9 cellular contexts compared by ENCODE assay signal in genomic region chr6:155188707-155189496, GRCh38.
DNase-seq lines count a peak whose midpoint lies in the region; ATAC-seq and TF ChIP-seq lines count a peak whose summit lies in the region.
"Had no signal": no experiment of that assay in that cellular context is flagged by ENCODE, and none has a peak within 500 bp of the region (broad histone marks: within the 10 kb centered on the region; RNA-seq: fewer than 3 reads in every experiment).

No MANE protein-coding gene starts in this region.

- peak overlapping the region; percentile 2 to 81 (median 59); a peak in 19 of 22 replicates for H3K27ac ChIP-seq in BLaER1 treated with 17β-estradiol and CSF1 and Interleukin-3, amounts not matched to agents 10 nM and 100 nM
- H3K27ac ChIP-seq in neural cell (ENCODE audit: low read length) (no peak overlapping the region), upper lobe of right lung (no peak overlapping the region), OCI-LY7 (ENCODE audit: low read depth, low read length, poor library complexity, severe bottlenecking) (no peak overlapping the region)

- DNase-seq in MV-4-11 (lab: John Stamatoyannopoulos, UW) = peak; percentile 40
- peak; percentile 94 for DNase-seq in choroid plexus epithelial cell (ENCODE audit: low read depth)
- no peak for DNase-seq in upper lobe of right lung
- no peak for DNase-seq in middle frontal gyrus (ENCODE audit: extremely low spot score, low spot score)
- DNase-seq in C1 segment of cervical spinal cord (lab: John Stamatoyannopoulos, UW) = no peak
- DNase-seq in OCI-LY7 (ENCODE audit: low spot score) = no peak
- DNase-seq: retina had no signal

- peak overlapping the region; percentile 67 to 91 (median 71) for H3K4me2 ChIP-seq in BLaER1 treated with 17β-estradiol and CSF1 and Interleukin-3, amounts not matched to agents 10 nM and 100 nM
- no peak overlapping the region for H3K4me2 ChIP-seq in neural cell (ENCODE audit: low read length)
- H3K4me2 ChIP-seq in OCI-LY7 (ENCODE audit: low read length) = no peak overlapping the region

- CTCF ChIA-PET in OCI-LY7 (lab: Charles Lee; ENCODE audit: unreplicated experiment) = no interaction called here

- no peaks in the 10 kb centered on the region for H3K27me3 ChIP-seq in BLaER1 treated with 17β-estradiol and CSF1 and Interleukin-3, amounts not matched to agents 10 nM and 100 nM
- H3K27me3 ChIP-seq in neural cell (ENCODE audit: insufficient read depth, low read depth, low read length) (no peaks in the 10 kb centered on the region), upper lobe of right lung (no peaks in the 10 kb centered on the region)

- H4K20me1 ChIP-seq in BLaER1 treated with 17β-estradiol and CSF1 and Interleukin-3, amounts not matched to agents 10 nM and 100 nM = no peaks in the 10 kb centered on the region
- H4K20me1 ChIP-seq in neural cell (ENCODE audit: insufficient read depth) (no peaks in the 10 kb centered on the region), OCI-LY7 (ENCODE audit: insufficient read depth, low read length) (no peaks in the 10 kb centered on the region)

- H3K9me2 ChIP-seq in neural cell (ENCODE audit: insufficient read depth, low read length) (no peaks in the 10 kb centered on the region), OCI-LY7 (ENCODE audit: insufficient read depth, low read length) (no peaks in the 10 kb centered on the region)

- POLR2A ChIA-PET in OCI-LY7 (lab: Charles Lee) = interaction anchor here (0.6 kb wide), 2 partner anchors 146 to 1453 kb away, joined by 3 read pairs; no protein-coding TSS in a partner anchor

- peak overlapping the region in 6 of 10 experiments; percentile 15 to 30 (median 24); a peak in 9 of 20 replicates for H3K4me3 ChIP-seq in BLaER1 treated with 17β-estradiol and CSF1 and Interleukin-3, amounts not matched to agents 10 nM and 100 nM
- H3K4me3 ChIP-seq in choroid plexus epithelial cell (ENCODE audit: low read depth, low read length) = peak overlapping the region; percentile 1
- no peak overlapping the region for H3K4me3 ChIP-seq in neural cell (ENCODE audit: low read length)
- no peak overlapping the region for H3K4me3 ChIP-seq in upper lobe of right lung
- H3K4me3 ChIP-seq in OCI-LY7 (ENCODE audit: low read depth, low read length, poor library complexity, severe bottlenecking) = no peak overlapping the region

- peaks cover 41 to 59% (median 54%) of the 10 kb centered on the region in 10 experiments for H3K4me1 ChIP-seq in BLaER1 treated with 17β-estradiol and CSF1 and Interleukin-3, amounts not matched to agents 10 nM and 100 nM
- H3K4me1 ChIP-seq in upper lobe of right lung = peaks cover 4% of the 10 kb centered on the region
- H3K4me1 ChIP-seq in OCI-LY7 (ENCODE audit: insufficient read depth, low read length, poor library complexity, severe bottlenecking) = peaks cover 27% of the 10 kb centered on the region

- no peaks in the 10 kb centered on the region for H3K36me3 ChIP-seq in BLaER1 treated with 17β-estradiol and CSF1 and Interleukin-3, amounts not matched to agents 10 nM and 100 nM
- no peaks in the 10 kb centered on the region for H3K36me3 ChIP-seq in neural cell (ENCODE audit: insufficient read depth, low read length)
- no peaks in the 10 kb centered on the region for H3K36me3 ChIP-seq in upper lobe of right lung
- no peaks in the 10 kb centered on the region; the same call in 1 of the 2 replicates for H3K36me3 ChIP-seq in OCI-LY7 (ENCODE audit: insufficient read depth, low read length)

- no peak overlapping the region for H2AFZ ChIP-seq in neural cell (ENCODE audit: low read depth, low read length)
- H2AFZ ChIP-seq in OCI-LY7 (ENCODE audit: low read length) = no peak overlapping the region

- H3K79me2 ChIP-seq in neural cell (replicated peaks; ENCODE audit: insufficient read depth, low read length) (no peaks in the 10 kb centered on the region), OCI-LY7 (ENCODE audit: insufficient read depth, low read depth, low read length) (peaks cover 7% of the 10 kb centered on the region; the same call in 1 of the 2 replicates)

- TF ChIP-seq CTCF in choroid plexus epithelial cell (conservative IDR thresholded peaks at IDR 0.05; ENCODE audit: low read depth, low read length) = no peak
- TF ChIP-seq CTCF in neural cell (IDR thresholded peaks at IDR 0.05; ENCODE audit: poor library complexity, severe bottlenecking) = no peak
- no peak for TF ChIP-seq CTCF in upper lobe of right lung (IDR thresholded peaks at IDR 0.05)
- no peak for TF ChIP-seq CTCF in OCI-LY7 (conservative IDR thresholded peaks at IDR 0.05; ENCODE audit: low read length)

- no peak for TF ChIP-seq RAD21 in neural cell (conservative IDR thresholded peaks at IDR 0.05)

- intact Hi-C loops in upper lobe of right lung (cut with DNase I) (no loop called here), OCI-LY7 (cut with micrococcal nuclease; ENCODE audit: unreplicated experiment) (no loop called here)

- peak overlapping the region; percentile 26 to 74 (median 49); a peak in 14 of 22 replicates for H3K9ac ChIP-seq in BLaER1 treated with 17β-estradiol and CSF1 and Interleukin-3, amounts not matched to agents 10 nM and 100 nM
- H3K9ac ChIP-seq in neural cell (ENCODE audit: low read length) = no peak overlapping the region

- no peak for ATAC-seq in upper lobe of right lung

- H3F3A ChIP-seq in neural cell (ENCODE audit: insufficient read depth, low read length, poor library complexity, severe bottlenecking) = peaks cover 3% of the 10 kb centered on the region

- TF ChIP-seq EP300 in neural cell (conservative IDR thresholded peaks at IDR 0.05; ENCODE audit: poor library complexity, severe bottlenecking) = no peak

- BruUV-seq in OCI-LY7 (replicated peaks; lab: Mats Ljungman, UMichigan) = no TSS peak

- H3K9me3 ChIP-seq in BLaER1 treated with 17β-estradiol and CSF1 and Interleukin-3, amounts not matched to agents 10 nM and 100 nM (replicated peaks in 1 of 11) = no peaks in the 10 kb centered on the region
- H3K9me3 ChIP-seq in neural cell (ENCODE audit: low read length) (no peaks in the 10 kb centered on the region), upper lobe of right lung (no peaks in the 10 kb centered on the region), OCI-LY7 (ENCODE audit: low read length) (no peaks in the 10 kb centered on the region)

TF ChIP-seq in neural cell, 6 proteins besides CTCF, POLR2A, EP300 and RAD21:
- TF ChIP-seq, protein P1, sequence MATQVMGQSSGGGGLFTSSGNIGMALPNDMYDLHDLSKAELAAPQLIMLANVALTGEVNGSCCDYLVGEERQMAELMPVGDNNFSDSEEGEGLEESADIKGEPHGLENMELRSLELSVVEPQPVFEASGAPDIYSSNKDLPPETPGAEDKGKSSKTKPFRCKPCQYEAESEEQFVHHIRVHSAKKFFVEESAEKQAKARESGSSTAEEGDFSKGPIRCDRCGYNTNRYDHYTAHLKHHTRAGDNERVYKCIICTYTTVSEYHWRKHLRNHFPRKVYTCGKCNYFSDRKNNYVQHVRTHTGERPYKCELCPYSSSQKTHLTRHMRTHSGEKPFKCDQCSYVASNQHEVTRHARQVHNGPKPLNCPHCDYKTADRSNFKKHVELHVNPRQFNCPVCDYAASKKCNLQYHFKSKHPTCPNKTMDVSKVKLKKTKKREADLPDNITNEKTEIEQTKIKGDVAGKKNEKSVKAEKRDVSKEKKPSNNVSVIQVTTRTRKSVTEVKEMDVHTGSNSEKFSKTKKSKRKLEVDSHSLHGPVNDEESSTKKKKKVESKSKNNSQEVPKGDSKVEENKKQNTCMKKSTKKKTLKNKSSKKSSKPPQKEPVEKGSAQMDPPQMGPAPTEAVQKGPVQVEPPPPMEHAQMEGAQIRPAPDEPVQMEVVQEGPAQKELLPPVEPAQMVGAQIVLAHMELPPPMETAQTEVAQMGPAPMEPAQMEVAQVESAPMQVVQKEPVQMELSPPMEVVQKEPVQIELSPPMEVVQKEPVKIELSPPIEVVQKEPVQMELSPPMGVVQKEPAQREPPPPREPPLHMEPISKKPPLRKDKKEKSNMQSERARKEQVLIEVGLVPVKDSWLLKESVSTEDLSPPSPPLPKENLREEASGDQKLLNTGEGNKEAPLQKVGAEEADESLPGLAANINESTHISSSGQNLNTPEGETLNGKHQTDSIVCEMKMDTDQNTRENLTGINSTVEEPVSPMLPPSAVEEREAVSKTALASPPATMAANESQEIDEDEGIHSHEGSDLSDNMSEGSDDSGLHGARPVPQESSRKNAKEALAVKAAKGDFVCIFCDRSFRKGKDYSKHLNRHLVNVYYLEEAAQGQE (IDR thresholded peaks at IDR 0.05; ENCODE audit: borderline replicate concordance) = peak; percentile 42
- no peak for TF ChIP-seq SMC3 (conservative IDR thresholded peaks at IDR 0.05; ENCODE audit: poor library complexity)
TF ChIP-seq in neural cell: peak in this region for 1.

Comparison
In these comparisons a context has a peak if more than half of its experiments do, and no peak if none do; other contexts are left out.
1. H3K27ac ChIP-seq: peak in BLaER1 treated with 17β-estradiol and CSF1 and Interleukin-3, amounts not matched to agents 10 nM and 100 nM (11 of 11); none in neural cell (single experiment), upper lobe of right lung (single experiment) and OCI-LY7 (single experiment).
2. H3K4me2 ChIP-seq: peak in BLaER1 treated with 17β-estradiol and CSF1 and Interleukin-3, amounts not matched to agents 10 nM and 100 nM (11 of 11); none in neural cell (single experiment) and OCI-LY7 (single experiment).
3. H3K4me3 ChIP-seq: peak in BLaER1 treated with 17β-estradiol and CSF1 and Interleukin-3, amounts not matched to agents 10 nM and 100 nM (6 of 10) and choroid plexus epithelial cell (single experiment); none in neural cell (single experiment), upper lobe of right lung (single experiment) and OCI-LY7 (single experiment).
4. DNase-seq: peak in MV-4-11 (single experiment) and choroid plexus epithelial cell (single experiment); none in upper lobe of right lung (single experiment), middle frontal gyrus (single experiment), C1 segment of cervical spinal cord (0 of 14) and OCI-LY7 (single experiment).